Comparison of ENCODE assay signal across 28 cellular contexts in the genomic region with DNA sequence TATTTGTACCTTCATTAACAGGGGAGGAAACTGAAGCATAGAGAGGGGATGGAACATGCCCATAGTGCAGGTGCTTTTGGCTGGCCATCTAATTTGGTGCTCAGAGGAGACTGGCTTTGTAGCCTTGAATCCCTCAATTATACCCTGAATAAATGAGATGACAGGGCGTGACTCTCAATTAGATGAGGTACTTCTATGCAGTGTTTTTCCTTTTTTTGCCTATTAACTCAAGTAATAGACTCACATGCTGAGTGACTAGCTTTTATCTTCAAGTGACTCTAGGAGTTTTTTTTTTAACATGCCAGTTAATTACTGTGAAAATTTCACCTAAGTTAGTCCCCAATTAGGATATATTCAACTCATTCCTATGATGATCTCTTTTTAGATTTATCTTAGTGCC.
"Had no signal": no experiment of that assay in that cellular context is flagged by ENCODE, and none has a peak within 500 bp of the region (broad histone marks: within the 10 kb centered on the region; RNA-seq: fewer than 3 reads in every experiment).

No MANE protein-coding gene starts in this region.

- H3K36me3 Mint-ChIP-seq: natural killer cell treated with Interleukin-12 subunit alpha and Interleukin-12 subunit beta and Interleukin-15 and Interleukin-18, amount 100 ng/mL, for 72 hours; stimulated activated effector memory CD8-positive, alpha-beta T cell treated with anti-CD3 and anti-CD28 coated beads, Interleukin-12 subunit alpha, Interleukin-12 subunit beta, amount 100 ng/mL, for 72 hours; stimulated activated naive B cell treated with anti-CD40 and anti-IgM and Interleukin-4, amounts not matched to agents 10 μg/mL and 1 μg/mL and 100 μg/mL, for 72 hours had no signal

- H3K4me3 ChIP-seq: ovary, psoas muscle, right lobe of liver, sigmoid colon, stomach, thoracic aorta, thyroid gland, tibial nerve, upper lobe of left lung, vagina had no signal

- H3K9ac ChIP-seq: parathyroid adenoma had no signal

- H3K27ac Mint-ChIP-seq: natural killer cell treated with Interleukin-12 subunit alpha and Interleukin-12 subunit beta and Interleukin-15 and Interleukin-18, amount 100 ng/mL, for 72 hours; nephron progenitor cell; progenitor cell of endocrine pancreas; stimulated activated effector memory CD8-positive, alpha-beta T cell treated with anti-CD3 and anti-CD28 coated beads, Interleukin-12 subunit alpha, Interleukin-12 subunit beta, amount 100 ng/mL, for 72 hours; stimulated activated naive B cell treated with anti-CD40 and anti-IgM and Interleukin-4, amounts not matched to agents 10 μg/mL and 1 μg/mL and 100 μg/mL, for 72 hours; stimulated activated naive CD8-positive, alpha-beta T cell treated with anti-CD3 and anti-CD28 coated beads, Interleukin-15, Interleukin-2, amounts not matched to agents 100 ng/mL and 50 ng/mL, for 24 hours had no signal

- ATAC-seq: natural killer cell treated with Interleukin-12 subunit alpha and Interleukin-12 subunit beta and Interleukin-15 and Interleukin-18, amount 100 ng/mL, for 72 hours; psoas muscle; right cardiac atrium; right lobe of liver; stimulated activated effector memory CD8-positive, alpha-beta T cell treated with anti-CD3 and anti-CD28 coated beads, Interleukin-12 subunit alpha, Interleukin-12 subunit beta, amount 100 ng/mL, for 72 hours; stimulated activated naive B cell treated with anti-CD40 and anti-IgM and Interleukin-4, amounts not matched to agents 10 μg/mL and 1 μg/mL and 100 μg/mL, for 72 hours had no signal

- H3K36me3 ChIP-seq: ovary, right lobe of liver, sigmoid colon, stomach, thoracic aorta, thyroid gland, tibial nerve, upper lobe of left lung, vagina had no signal

- H2AFZ ChIP-seq: parathyroid adenoma had no signal

- H3K79me2 ChIP-seq: parathyroid adenoma had no signal

- DNase-seq: nephron progenitor cell; occipital lobe; ovary; posterior cingulate gyrus; psoas muscle; right cardiac atrium; right lobe of liver; sigmoid colon; small intestine; stimulated activated CD4-positive, alpha-beta T cell treated with anti-CD3 and anti-CD28 coated beads, Interleukin-15, amount 100 ng/mL, for 24 hours; stimulated activated CD4-positive, alpha-beta T cell treated with anti-CD3 and anti-CD28 coated beads, Interleukin-2, amount 100 ng/mL, for 24 hours; stimulated activated CD4-positive, alpha-beta T cell treated with anti-CD3 and anti-CD28 coated beads, Interleukin-2, amount 100 ng/mL, for 48 hours; stimulated activated CD4-positive, alpha-beta T cell treated with anti-CD3 and anti-CD28 coated beads, Interleukin-4, amount 100 ng/mL, for 24 hours; stimulated activated naive B cell treated with anti-CD40 and anti-IgM and Interleukin-4, amounts not matched to agents 10 μg/mL and 1 μg/mL and 100 μg/mL, for 72 hours; stimulated activated naive CD4-positive, alpha-beta T cell treated with Interleukin-2 at 50 U/mL for 16 hours; stomach; thyroid gland; trophoblast cell; upper lobe of left lung had no signal

- H3K9me3 ChIP-seq: ovary, psoas muscle, right lobe of liver, sigmoid colon, stomach, thoracic aorta, thyroid gland, tibial nerve, upper lobe of left lung, vagina had no signal

- H3K27me3 Mint-ChIP-seq: natural killer cell treated with Interleukin-12 subunit alpha and Interleukin-12 subunit beta and Interleukin-15 and Interleukin-18, amount 100 ng/mL, for 72 hours; progenitor cell of endocrine pancreas; stimulated activated naive B cell treated with anti-CD40 and anti-IgM and Interleukin-4, amounts not matched to agents 10 μg/mL and 1 μg/mL and 100 μg/mL, for 72 hours; stimulated activated naive CD8-positive, alpha-beta T cell treated with anti-CD3 and anti-CD28 coated beads, Interleukin-15, Interleukin-2, amounts not matched to agents 100 ng/mL and 50 ng/mL, for 24 hours had no signal

- H3K9me3 Mint-ChIP-seq: neural crest cell; stimulated activated naive CD8-positive, alpha-beta T cell treated with anti-CD3 and anti-CD28 coated beads, Interleukin-15, Interleukin-2, amounts not matched to agents 100 ng/mL and 50 ng/mL, for 24 hours had no signal

- H3K4me1 Mint-ChIP-seq: neural crest cell; stimulated activated effector memory CD8-positive, alpha-beta T cell treated with anti-CD3 and anti-CD28 coated beads, Interleukin-12 subunit alpha, Interleukin-12 subunit beta, amount 100 ng/mL, for 72 hours; stimulated activated naive B cell treated with anti-CD40 and anti-IgM and Interleukin-4, amounts not matched to agents 10 μg/mL and 1 μg/mL and 100 μg/mL, for 72 hours had no signal

- H3K27me3 ChIP-seq: ovary, right lobe of liver, sigmoid colon, stomach, thyroid gland, tibial nerve, upper lobe of left lung, vagina had no signal

- H3K4me3 Mint-ChIP-seq: natural killer cell treated with Interleukin-12 subunit alpha and Interleukin-12 subunit beta and Interleukin-15 and Interleukin-18, amount 100 ng/mL, for 72 hours; nephron progenitor cell; neural crest cell; stimulated activated effector memory CD8-positive, alpha-beta T cell treated with anti-CD3 and anti-CD28 coated beads, Interleukin-12 subunit alpha, Interleukin-12 subunit beta, amount 100 ng/mL, for 72 hours; stimulated activated naive B cell treated with anti-CD40 and anti-IgM and Interleukin-4, amounts not matched to agents 10 μg/mL and 1 μg/mL and 100 μg/mL, for 72 hours; stimulated activated naive CD8-positive, alpha-beta T cell treated with anti-CD3 and anti-CD28 coated beads, Interleukin-15, Interleukin-2, amounts not matched to agents 100 ng/mL and 50 ng/mL, for 24 hours had no signal

- H3K27ac ChIP-seq: ovary, parathyroid adenoma, psoas muscle, right lobe of liver, sigmoid colon, stomach, thoracic aorta, thyroid gland, tibial nerve, upper lobe of left lung, vagina had no signal

- H3K4me1 ChIP-seq: parathyroid adenoma, right lobe of liver, stomach, thyroid gland, upper lobe of left lung, vagina had no signal
